In genomic region chrX:154549766-154550165, GRCh38 we compare ENCODE assay signal across 14 cellular contexts. TPM values are rescaled to one million over a fixed set of nuclear protein-coding genes. Genes with fewer than 3 reads are reported as not detected.
A peak's percentile ranks its signal among the peaks of the same experiment; 100 is the strongest.
DNase-seq lines count a peak whose midpoint lies in the region; ATAC-seq and TF ChIP-seq lines count a peak whose summit lies in the region.
"Had no signal": no experiment of that assay in that cellular context is flagged by ENCODE, and none has a peak within 500 bp of the region (broad histone marks: within the 10 kb centered on the region; RNA-seq: fewer than 3 reads in every experiment).

No MANE protein-coding gene starts in this region.

- no peaks in the 10 kb centered on the region for H3K9me3 ChIP-seq in DND-41 (ENCODE audit: insufficient read depth, low read length, severe bottlenecking)
- H3K9me3 ChIP-seq in OCI-LY7 (ENCODE audit: low read length) = no peaks in the 10 kb centered on the region
- H3K9me3 ChIP-seq in spleen = no peaks in the 10 kb centered on the region
- no peaks in the 10 kb centered on the region for H3K9me3 ChIP-seq in gastroesophageal sphincter

- H3K4me1 Mint-ChIP-seq in brain (peaks cover 23% of the 10 kb centered on the region), nephron (peaks cover 21% of the 10 kb centered on the region)

- H3K4me2 ChIP-seq in DND-41 (ENCODE audit: insufficient read depth, low read length) (peak overlapping the region; percentile 99; the same call in 1 of the 2 replicates), OCI-LY7 (ENCODE audit: low read length) (peak overlapping the region; percentile 95)

- TF ChIP-seq POLR2A in spleen (IDR thresholded peaks at IDR 0.05) = no peak
- TF ChIP-seq POLR2A in gastroesophageal sphincter (IDR thresholded peaks at IDR 0.05) = no peak

- H3K27ac ChIP-seq in DND-41 (ENCODE audit: low read length) (no peak overlapping the region), OCI-LY7 (ENCODE audit: low read depth, low read length, poor library complexity, severe bottlenecking) (no peak overlapping the region), spleen (no peak overlapping the region), gastroesophageal sphincter (no peak overlapping the region)
- H3K27ac ChIP-seq: dorsolateral prefrontal cortex, heart left ventricle had no signal

- H3K4me3 ChIP-seq in DND-41 (ENCODE audit: low read depth in 1 of 2, low read length in 2 of 2) (no peak overlapping the region), OCI-LY7 (ENCODE audit: low read depth, low read length, poor library complexity, severe bottlenecking) (no peak overlapping the region), spleen (no peak overlapping the region), gastroesophageal sphincter (no peak overlapping the region)
- H3K4me3 ChIP-seq: dorsolateral prefrontal cortex, heart left ventricle had no signal

- H3K79me2 ChIP-seq in DND-41 (ENCODE audit: insufficient read depth, low read length) (peaks cover 63% of the 10 kb centered on the region), OCI-LY7 (ENCODE audit: insufficient read depth, low read depth, low read length) (peaks cover 38% of the 10 kb centered on the region)

- H3K9me3 Mint-ChIP-seq in brain (peaks cover 0 to 48% (median 8%) of the 10 kb centered on the region in 5 experiments), nephron (peaks cover 32% of the 10 kb centered on the region)

- H2AFZ ChIP-seq in DND-41 (ENCODE audit: low read depth, low read length) (no peak overlapping the region), OCI-LY7 (ENCODE audit: low read length) (no peak overlapping the region)

- CTCF ChIA-PET in OCI-LY7 (lab: Charles Lee; ENCODE audit: unreplicated experiment) = no interaction called here

- H3K27me3 Mint-ChIP-seq in brain (no peaks in the 10 kb centered on the region), nephron (ENCODE audit: low read depth) (no peaks in the 10 kb centered on the region)

- no peak for TF ChIP-seq CTCF in DND-41 (IDR thresholded peaks at IDR 0.05; ENCODE audit: borderline replicate concordance, extremely low read depth, low read length, poor library complexity, severe bottlenecking)
- TF ChIP-seq CTCF in OCI-LY7 (conservative IDR thresholded peaks at IDR 0.05; ENCODE audit: low read length) = no peak
- TF ChIP-seq CTCF in brain (conservative IDR thresholded peaks at IDR 0.05) = no peak
- TF ChIP-seq CTCF in nephron (IDR thresholded peaks at IDR 0.05; ENCODE audit: unreplicated experiment in 3 of 3) = no peak
- no peak for TF ChIP-seq CTCF in spleen (IDR thresholded peaks at IDR 0.05 in 8 of 11, conservative IDR thresholded peaks at IDR 0.05 in 3 of 11)
- TF ChIP-seq CTCF in gastroesophageal sphincter (IDR thresholded peaks at IDR 0.05) = no peak

- H3K27ac Mint-ChIP-seq in brain (no peak overlapping the region), nephron (no peak overlapping the region)

- H3K4me3 Mint-ChIP-seq in brain = peak overlapping the region; percentile 68 to 83 (median 76)
- peak overlapping the region; percentile 66 to 79 (median 78) for H3K4me3 Mint-ChIP-seq in nephron

- no peak overlapping the region for H3K9ac ChIP-seq in DND-41 (ENCODE audit: low read depth, low read length)

- H3K36me3 Mint-ChIP-seq in brain (peaks cover 12% of the 10 kb centered on the region), nephron (ENCODE audit: low read depth) (peaks cover 31% of the 10 kb centered on the region)

- no TSS peak for BruUV-seq in OCI-LY7 (replicated peaks; lab: Mats Ljungman, UMichigan)

- DNase-seq in DND-41 (no peak), OCI-LY7 (ENCODE audit: low spot score) (no peak), activated gamma-delta T cell (lab: John Stamatoyannopoulos, UW) (no peak), spleen (no peak)
- DNase-seq: dorsolateral prefrontal cortex; heart left ventricle; NCI-H345; stimulated activated CD4-positive, alpha-beta T cell treated with anti-CD3 and anti-CD28 coated beads, Interleukin-4, amount 100 ng/mL, for 4 hours had no signal

- H3K27me3 ChIP-seq in DND-41 (ENCODE audit: insufficient read depth, low read length, poor library complexity) (no peaks in the 10 kb centered on the region), spleen (replicated peaks in 1 of 7) (no peaks in the 10 kb centered on the region), gastroesophageal sphincter (no peaks in the 10 kb centered on the region)

- no peaks in the 10 kb centered on the region for H3K9me2 ChIP-seq in OCI-LY7 (ENCODE audit: insufficient read depth, low read length)

- TF ChIP-seq EP300 in gastroesophageal sphincter (IDR thresholded peaks at IDR 0.05) = no peak

- 76 to 95% (median 87%) methylated on average over 1 of the region's 1 CpG for WGBS in spleen, 5 donors
- WGBS in gastroesophageal sphincter (ENCODE audit: low coverage in 1 of 2), 2 donors = 14 to 56% methylated on average over 1 of the region's 1 CpG

- peaks cover 22% of the 10 kb centered on the region for H3K36me3 ChIP-seq in DND-41 (ENCODE audit: insufficient read depth, low read length)
- H3K36me3 ChIP-seq in OCI-LY7 (ENCODE audit: insufficient read depth, low read length) = peaks cover 31% of the 10 kb centered on the region
- peaks cover 0 to 46% (median 10%) of the 10 kb centered on the region in 6 donors for H3K36me3 ChIP-seq in spleen
- H3K36me3 ChIP-seq in gastroesophageal sphincter = peaks cover 0 to 25% of the 10 kb centered on the region in 2 donors

- POLR2A ChIA-PET in OCI-LY7 (lab: Charles Lee) = no interaction called here

- ATAC-seq in DND-41 (ENCODE audit: insufficient read depth, low read depth) (no peak), gastroesophageal sphincter (no peak)
- ATAC-seq: heart left ventricle had no signal

- H4K20me1 ChIP-seq in DND-41 (ENCODE audit: insufficient read depth, low read length) (peaks cover 28% of the 10 kb centered on the region), OCI-LY7 (ENCODE audit: insufficient read depth, low read length) (no peaks in the 10 kb centered on the region)

- intact Hi-C loops in OCI-LY7 (cut with micrococcal nuclease; ENCODE audit: unreplicated experiment) = no loop called here
- intact Hi-C loops in spleen (cut with DNase I; ENCODE audit: low total_unique reads) = no loop called here

- peaks cover 39% of the 10 kb centered on the region for H3K4me1 ChIP-seq in DND-41 (ENCODE audit: insufficient read depth, low read length)
- H3K4me1 ChIP-seq in OCI-LY7 (ENCODE audit: insufficient read depth, low read length, poor library complexity, severe bottlenecking) = peaks cover 12% of the 10 kb centered on the region
- peaks cover 11 to 55% (median 37%) of the 10 kb centered on the region in 6 donors for H3K4me1 ChIP-seq in spleen
- peaks cover 0 to 35% (median 0%) of the 10 kb centered on the region in 3 donors for H3K4me1 ChIP-seq in gastroesophageal sphincter

RNA-seq across cellular contexts. Expression of gene IKBKG, which starts 2.3 kb away (rescaled TPM):
- total RNA-seq in OCI-LY7 (2014; rRNA removed; shearing (Covaris generic)) = 9.9 and 14.3 TPM in 2 replicates
- total RNA-seq in OCI-LY7 (2022) (31.6 and 34.4 TPM in 2 replicates), spleen (10 to 100 TPM; 18.9 to 66.6 (median 39.1) TPM), gastroesophageal sphincter (10 to 100 TPM; 14.0 to 22.6 (median 15.2) TPM)
- polyA plus RNA-seq in brain (ENCODE audit: insufficient read depth, low read depth, low replicate concordance) (15.2 TPM), spleen (10 to 100 TPM; 21.5 to 52.8 (median 49.9) TPM)

RNA-seq across cellular contexts. Expression of gene G6PD, which starts 3.1 kb away (rescaled TPM):
- 21.6 and 26.1 TPM in 2 replicates for total RNA-seq in OCI-LY7 (2014; rRNA removed; shearing (Covaris generic))
- 40.9 and 47.1 TPM in 2 replicates for total RNA-seq in OCI-LY7 (2022)
- 64.6 TPM for polyA plus RNA-seq in brain (ENCODE audit: insufficient read depth, low read depth, low replicate concordance)
- total RNA-seq in spleen = 10 to 100 TPM; 57.0 to 93.1 (median 70.3) TPM
- 10 to 100 TPM; 15.5 to 34.2 (median 15.7) TPM for polyA plus RNA-seq in spleen
- 10 to 100 TPM; 15.9 to 26.0 (median 22.1) TPM for total RNA-seq in gastroesophageal sphincter

RNA-seq across cellular contexts. Expression of gene FAM3A, which starts 33.7 kb away (rescaled TPM):
- total RNA-seq in OCI-LY7 (2014; rRNA removed; shearing (Covaris generic)) = 15.3 and 16.4 TPM in 2 replicates
- total RNA-seq in OCI-LY7 (2022) = 21.9 and 24.6 TPM in 2 replicates
- polyA plus RNA-seq in brain (ENCODE audit: insufficient read depth, low read depth, low replicate concordance) = 83.7 TPM
- 10 to 100 TPM; 29.1 to 38.1 (median 34.7) TPM for total RNA-seq in spleen
- 10 to 100 TPM; 35.2 to 54.5 (median 52.3) TPM for polyA plus RNA-seq in spleen
- 10 to 100 TPM; 36.6 to 44.4 (median 40.5) TPM for total RNA-seq in gastroesophageal sphincter

RNA-seq across cellular contexts. Expression of gene CTAG1A, which starts 35.2 kb away (rescaled TPM):
- total RNA-seq in OCI-LY7 (2014; rRNA removed; shearing (Covaris generic)) = 0.36 TPM in 1 of 2 replicates, not detected in the other
- not detected in 2 replicates for total RNA-seq in OCI-LY7 (2022)
- not detected for polyA plus RNA-seq in brain (ENCODE audit: insufficient read depth, low read depth, low replicate concordance)
- total RNA-seq in spleen = not detected
- not detected for polyA plus RNA-seq in spleen
- total RNA-seq in gastroesophageal sphincter = not detected
- total RNA-seq: heart left ventricle, lung microvascular endothelial cell, renal cortical epithelial cell, subcutaneous adipose tissue had no signal
- polyA plus RNA-seq: heart left ventricle had no signal

RNA-seq across cellular contexts. Expression of gene SLC10A3, which starts 59.3 kb away (rescaled TPM):
- total RNA-seq in OCI-LY7 (2014; rRNA removed; shearing (Covaris generic)) = 12.4 and 14.1 TPM in 2 replicates
- total RNA-seq in OCI-LY7 (2022) (12.7 and 15.6 TPM in 2 replicates), spleen (10 to 100 TPM; 15.9 to 21.8 (median 17.4) TPM), gastroesophageal sphincter (10 to 100 TPM; 21.7 to 40.0 (median 31.8) TPM)
- polyA plus RNA-seq in brain (ENCODE audit: insufficient read depth, low read depth, low replicate concordance) (12.1 TPM), spleen (10 to 100 TPM; 11.0 to 17.0 (median 14.1) TPM)
